Comparison of ENCODE assay signal across 8 cellular contexts in the genomic region with DNA sequence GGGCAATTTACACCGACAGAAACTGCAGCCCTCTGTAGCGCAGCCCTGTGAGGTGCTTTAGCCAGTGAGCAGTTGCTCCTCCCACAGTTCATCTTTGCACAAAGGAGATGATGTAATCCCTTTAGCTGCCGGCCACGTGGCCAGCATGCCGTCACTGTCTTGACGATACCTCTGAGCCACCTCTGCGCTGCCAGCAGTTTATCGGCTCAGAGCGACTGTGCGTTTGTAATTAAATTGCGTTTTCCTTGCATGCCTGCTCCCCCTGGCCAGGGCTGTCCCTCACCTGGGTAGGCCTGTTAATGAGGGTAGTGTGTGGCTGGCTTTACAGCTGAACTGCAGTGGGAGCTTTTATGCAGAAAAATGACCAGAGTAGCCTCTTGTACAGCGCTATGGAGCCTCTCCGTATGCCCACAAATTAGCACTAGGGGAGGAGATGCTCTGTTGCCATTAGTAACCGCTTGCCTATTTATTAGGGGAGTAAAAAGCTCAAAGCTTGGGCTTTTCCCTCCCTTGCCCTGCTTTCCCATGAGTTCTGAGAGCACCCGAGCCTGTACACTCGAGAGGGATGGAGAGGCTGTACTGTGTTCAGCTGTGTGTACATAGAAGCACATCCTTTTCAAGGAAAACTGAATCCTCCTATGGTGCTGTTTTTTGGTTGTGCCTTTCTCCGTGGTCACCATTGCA.
A peak's percentile ranks its signal among the peaks of the same experiment; 100 is the strongest.
DNase-seq lines count a peak whose midpoint lies in the region; ATAC-seq and TF ChIP-seq lines count a peak whose summit lies in the region.

No MANE protein-coding gene starts in this region.

- CTCF ChIA-PET in CD8-positive, alpha-beta memory T cell (lab: Charles Lee) = no interaction called here

- no peak overlapping the region for H3K4me3 ChIP-seq in CD8-positive, alpha-beta memory T cell (ENCODE audit: low read length)

- peaks cover 60% of the 10 kb centered on the region for H3K4me1 Mint-ChIP-seq in nephron
- no peaks in the 10 kb centered on the region for H3K4me1 Mint-ChIP-seq in CD8-positive, alpha-beta memory T cell

- no peak for TF ChIP-seq CTCF in nephron (IDR thresholded peaks at IDR 0.05; ENCODE audit: unreplicated experiment in 3 of 3)

- no peaks in the 10 kb centered on the region for H3K36me3 ChIP-seq in CD8-positive, alpha-beta memory T cell (ENCODE audit: insufficient read depth, low read length)

- in situ Hi-C loops in ACHN (cut with HindIII; ENCODE audit: low pct_ligation_motif_present, low pct_unique_long_range_greater_than_20kb, low sequenced_read_pairs) = no loop called here

- no peaks in the 10 kb centered on the region for H3K4me1 ChIP-seq in CD8-positive, alpha-beta memory T cell (ENCODE audit: insufficient read depth, low read length)

- H3K36me3 Mint-ChIP-seq in nephron (ENCODE audit: low read depth) = peaks cover 9% of the 10 kb centered on the region
- no peaks in the 10 kb centered on the region for H3K36me3 Mint-ChIP-seq in CD8-positive, alpha-beta memory T cell

- H3K4me3 Mint-ChIP-seq in nephron = no peak overlapping the region
- H3K4me3 Mint-ChIP-seq in CD8-positive, alpha-beta memory T cell = no peak overlapping the region

- POLR2A ChIA-PET in CD8-positive, alpha-beta memory T cell (lab: Charles Lee) = no interaction called here

- H3K9me3 ChIP-seq in CD8-positive, alpha-beta memory T cell (ENCODE audit: low read length) = no peaks in the 10 kb centered on the region

- no peaks in the 10 kb centered on the region for H3K27me3 Mint-ChIP-seq in nephron (ENCODE audit: low read depth)
- H3K27me3 Mint-ChIP-seq in CD8-positive, alpha-beta memory T cell = peaks cover 2 to 17% of the 10 kb centered on the region in 2 donors

- H3K27me3 ChIP-seq in CD8-positive, alpha-beta memory T cell (ENCODE audit: insufficient read depth, low read length, poor library complexity, severe bottlenecking) = no peaks in the 10 kb centered on the region

- H3K27ac Mint-ChIP-seq in nephron = peak overlapping the region; percentile 34 to 76 (median 71)
- no peak overlapping the region for H3K27ac Mint-ChIP-seq in CD8-positive, alpha-beta memory T cell

- H3K9me3 Mint-ChIP-seq in nephron = no peaks in the 10 kb centered on the region
- peaks cover 0 to 21% (median under 1%) of the 10 kb centered on the region in 5 donors for H3K9me3 Mint-ChIP-seq in CD8-positive, alpha-beta memory T cell

- ATAC-seq in HG02763 (IDR thresholded peaks at IDR 0.05; ENCODE audit: unreplicated experiment) = peak; percentile 26
- ATAC-seq in GM21717 (IDR thresholded peaks at IDR 0.05; ENCODE audit: unreplicated experiment) = no peak

- DNase-seq in ACHN = peak; percentile 44
- DNase-seq in NCI-H748 treated with DMSO at 0.1 percent for 48 hours (lab: John Stamatoyannopoulos, UW) = peak; percentile 93
- no peak for DNase-seq in epithelial cell of prostate (ENCODE audit: low read depth, low spot score)
- no peak for DNase-seq in CD8-positive, alpha-beta memory T cell
- no peak for DNase-seq in stimulated activated CD4-positive, alpha-beta T cell treated with anti-CD3 and anti-CD28 coated beads, Interleukin-12 subunit alpha, Interleukin-12 subunit beta, amount 100 ng/mL, for 4 hours

- peak overlapping the region; percentile 4 for H3K27ac ChIP-seq in epithelial cell of prostate
- no peak overlapping the region for H3K27ac ChIP-seq in CD8-positive, alpha-beta memory T cell (ENCODE audit: low read depth, low read length)

Comparison
In these comparisons a context has a peak if more than half of its experiments do, and no peak if none do; other contexts are left out.
1. DNase-seq: peak in ACHN (single experiment) and NCI-H748 treated with DMSO at 0.1 percent for 48 hours (single experiment); none in epithelial cell of prostate (single experiment), CD8-positive, alpha-beta memory T cell (0 of 5) and stimulated activated CD4-positive, alpha-beta T cell treated with anti-CD3 and anti-CD28 coated beads, Interleukin-12 subunit alpha, Interleukin-12 subunit beta, amount 100 ng/mL, for 4 hours (single experiment).
2. H3K27ac Mint-ChIP-seq: peak in nephron (3 of 3); none in CD8-positive, alpha-beta memory T cell (0 of 8).